Comparison of ENCODE assay signal across 24 cellular contexts in genomic region chrX:74493806-74494205, GRCh38.
"Had no signal": no experiment of that assay in that cellular context is flagged by ENCODE, and none has a peak within 500 bp of the region (broad histone marks: within the 10 kb centered on the region; RNA-seq: fewer than 3 reads in every experiment).

No MANE protein-coding gene starts in this region.

- H2AFZ ChIP-seq: hepatocyte had no signal

- H3K27ac ChIP-seq: ascending aorta, hepatocyte, thoracic aorta, upper lobe of left lung had no signal

- H3K27ac Mint-ChIP-seq: activated naive CD4-positive, alpha-beta T cell treated with anti-CD3 and anti-CD28 coated beads, Interleukin-2, amount 50 U/mL, for 72 hours; activated T-cell treated with anti-CD3 and anti-CD28 coated beads, Interleukin-2, amount 50 U/mL, for 24 hours; activated T-helper 17 cell treated with anti-CD3 and anti-CD28 coated beads, Interleukin-2, amount 50 U/mL, for 72 hours; natural killer cell treated with Interleukin-12 subunit alpha and Interleukin-12 subunit beta and Interleukin-15 and Interleukin-18, amount 100 ng/mL, for 72 hours had no signal

- H3K4me1 Mint-ChIP-seq: activated T-helper 17 cell treated with anti-CD3 and anti-CD28 coated beads, Interleukin-2, amount 50 U/mL, for 72 hours had no signal

- H3K79me2 ChIP-seq: hepatocyte had no signal

- H3K4me3 Mint-ChIP-seq: activated T-cell treated with anti-CD3 and anti-CD28 coated beads, Interleukin-2, amount 50 U/mL, for 24 hours; activated T-helper 17 cell treated with anti-CD3 and anti-CD28 coated beads, Interleukin-2, amount 50 U/mL, for 72 hours; natural killer cell treated with Interleukin-12 subunit alpha and Interleukin-12 subunit beta and Interleukin-15 and Interleukin-18, amount 100 ng/mL, for 72 hours had no signal

- H3K4me1 ChIP-seq: ascending aorta, upper lobe of left lung had no signal

- H3K9me3 Mint-ChIP-seq: activated naive CD4-positive, alpha-beta T cell treated with anti-CD3 and anti-CD28 coated beads, Interleukin-2, amount 50 U/mL, for 72 hours; activated T-cell treated with anti-CD3 and anti-CD28 coated beads, Interleukin-2, amount 50 U/mL, for 24 hours; activated T-helper 17 cell treated with anti-CD3 and anti-CD28 coated beads, Interleukin-2, amount 50 U/mL, for 72 hours; natural killer cell treated with Interleukin-12 subunit alpha and Interleukin-12 subunit beta and Interleukin-15 and Interleukin-18, amount 100 ng/mL, for 72 hours had no signal

- H3K27me3 Mint-ChIP-seq: activated T-helper 17 cell treated with anti-CD3 and anti-CD28 coated beads, Interleukin-2, amount 50 U/mL, for 72 hours had no signal

- ATAC-seq: activated naive CD4-positive, alpha-beta T cell treated with anti-CD3 and anti-CD28 coated beads, Interleukin-2, amount 50 U/mL, for 72 hours; activated T-helper 17 cell treated with anti-CD3 and anti-CD28 coated beads, Interleukin-2, amount 50 U/mL, for 72 hours; left ventricle myocardium superior had no signal

- H3K9me3 ChIP-seq: ascending aorta, thoracic aorta, upper lobe of left lung had no signal

- H3K27me3 ChIP-seq: ascending aorta, hepatocyte, upper lobe of left lung had no signal

- H3K4me3 ChIP-seq: ascending aorta, hepatocyte, thoracic aorta, upper lobe of left lung had no signal

- H3K36me3 ChIP-seq: ascending aorta, thoracic aorta, upper lobe of left lung had no signal

- H3K4me2 ChIP-seq: hepatocyte had no signal

- H3K36me3 Mint-ChIP-seq: activated naive CD4-positive, alpha-beta T cell treated with anti-CD3 and anti-CD28 coated beads, Interleukin-2, amount 50 U/mL, for 72 hours; natural killer cell treated with Interleukin-12 subunit alpha and Interleukin-12 subunit beta and Interleukin-15 and Interleukin-18, amount 100 ng/mL, for 72 hours had no signal

- DNase-seq: activated CD8-positive, alpha-beta memory T cell treated with anti-CD3 and anti-CD28 coated beads for 24 hours; activated CD8-positive, alpha-beta memory T cell treated with anti-CD3 and anti-CD28 coated beads, Interleukin-2, amount 50 U/mL, for 4 hours; activated T-cell treated with anti-CD3 and anti-CD28 coated beads, Interleukin-2, amount 50 U/mL, for 24 hours; central memory CD4-positive, alpha-beta T cell; dermis blood vessel endothelial cell; effector CD8-positive, alpha-beta T cell; foreskin melanocyte; glutamatergic neuron; left ventricle myocardium superior; mammary epithelial cell; midbrain; occipital lobe; stimulated activated CD4-positive, alpha-beta T cell treated with anti-CD3 and anti-CD28 coated beads, Interleukin-2, amount 100 ng/mL, for 48 hours; stimulated activated CD8-positive, alpha-beta memory T cell treated with anti-CD3 and anti-CD28 coated beads, Interleukin-4, amount 100 ng/mL, for 48 hours; stimulated activated naive CD4-positive, alpha-beta T cell; T-helper 1 cell; T-helper 9 cell; upper lobe of left lung had no signal
